14 cellular contexts compared by ENCODE assay signal in genomic region chr1:21639594-21640041, GRCh38. TPM values are rescaled to one million over a fixed set of nuclear protein-coding genes. Genes with fewer than 3 reads are reported as not detected.
A peak's percentile ranks its signal among the peaks of the same experiment; 100 is the strongest.
DNase-seq lines count a peak whose midpoint lies in the region.
"Had no signal": no experiment of that assay in that cellular context is flagged by ENCODE, and none has a peak within 500 bp of the region (broad histone marks: within the 10 kb centered on the region; RNA-seq: fewer than 3 reads in every experiment).

No MANE protein-coding gene starts in this region.

- DNase-seq in GM03348 (ENCODE audit: low spot score) = peak; percentile 51
- peak in 38 of 56 donors; percentile 13 to 88 (median 51) for DNase-seq in amygdala (lab: John Stamatoyannopoulos, UW)
- DNase-seq in kidney tubule cell (ENCODE audit: low spot score) = peak; percentile 31
- peak; percentile 56 for DNase-seq in superior temporal gyrus (ENCODE audit: extremely low spot score)
- no peak for DNase-seq in epidermal melanocyte (ENCODE audit: insufficient read length, low spot score)
- DNase-seq in H4 (ENCODE audit: low spot score) = no peak
- no peak for DNase-seq in Kasumi-1 (lab: John Stamatoyannopoulos, UW)
- DNase-seq: activated CD4-positive, CD25-positive, alpha-beta regulatory T cell treated with anti-CD3 and anti-CD28 coated beads, Interleukin-2, amount 50 U/mL, for 72 hours; activated CD8-positive, alpha-beta memory T cell treated with anti-CD3 and anti-CD28 coated beads, Interleukin-2, amount 50 U/mL, for 4 hours; activated naive CD8-positive, alpha-beta T cell treated with anti-CD3 and anti-CD28 coated beads for 36 hours; DMS79 treated with DMSO at 0.1 percent for 48 hours; MM.1S; NCI-H2029; NCI-H774 had no signal

RNA-seq across cellular contexts. Expression of gene RAP1GAP, which starts 29.5 kb away (rescaled TPM):
- 2.0 and 2.3 TPM in 2 replicates for total RNA-seq in H4 (2014; rRNA removed; shearing (Covaris generic))

Comparison
In these comparisons a context has a peak if more than half of its experiments do, and no peak if none do; other contexts are left out.
1. DNase-seq: peak in GM03348 (single experiment), amygdala (38 of 56), kidney tubule cell (single experiment) and superior temporal gyrus (single experiment); none in epidermal melanocyte (single experiment), H4 (single experiment) and Kasumi-1 (0 of 2).